In the genomic region with DNA sequence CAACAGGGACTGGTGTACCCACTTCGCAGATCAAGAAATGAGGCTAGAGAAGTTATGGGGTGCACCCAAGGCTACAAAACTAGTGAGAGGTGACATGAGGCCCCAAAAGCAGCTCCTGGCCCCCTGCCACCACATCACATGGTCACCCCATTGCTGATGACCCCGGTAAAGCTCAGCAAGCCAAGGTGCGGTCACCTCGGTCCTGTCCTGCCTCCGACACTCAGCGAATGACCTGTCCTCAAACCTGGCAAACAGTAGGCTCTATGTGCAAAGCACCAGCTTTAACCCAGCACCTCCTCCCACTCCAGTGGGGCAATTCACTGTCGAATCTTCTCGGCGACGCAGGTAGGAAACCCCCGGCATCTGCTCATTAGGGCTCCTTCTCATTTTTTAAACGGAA, we compare ENCODE assay signal across 18 cellular contexts.
DNase-seq lines count a peak whose midpoint lies in the region; ATAC-seq and TF ChIP-seq lines count a peak whose summit lies in the region.
"Had no signal": no experiment of that assay in that cellular context is flagged by ENCODE, and none has a peak within 500 bp of the region (broad histone marks: within the 10 kb centered on the region; RNA-seq: fewer than 3 reads in every experiment).

No MANE protein-coding gene starts in this region.

- intact Hi-C loops in testis (cut with DNase I; ENCODE audit: low total_unique reads), result no loop called here

- no peak overlapping the region for H3K4me3 Mint-ChIP-seq in activated T-helper 17 cell treated with anti-CD3 and anti-CD28 coated beads, Interleukin-2, amount 50 U/mL, for 72 hours
- H3K4me3 Mint-ChIP-seq in endodermal cell (no peak overlapping the region), nephron progenitor cell (no peak overlapping the region)

- peaks cover 4% of the 10 kb centered on the region for H3K27me3 Mint-ChIP-seq in activated T-helper 17 cell treated with anti-CD3 and anti-CD28 coated beads, Interleukin-2, amount 50 U/mL, for 72 hours
- H3K27me3 Mint-ChIP-seq in endodermal cell (ENCODE audit: insufficient read depth) (no peaks in the 10 kb centered on the region), nephron progenitor cell (ENCODE audit: low read depth, poor library complexity) (peaks cover 3% of the 10 kb centered on the region)

- H3K9me3 Mint-ChIP-seq in activated T-helper 17 cell treated with anti-CD3 and anti-CD28 coated beads, Interleukin-2, amount 50 U/mL, for 72 hours, result no peaks in the 10 kb centered on the region
- no peaks in the 10 kb centered on the region for H3K9me3 Mint-ChIP-seq in endodermal cell
- H3K9me3 Mint-ChIP-seq in nephron progenitor cell, result peaks cover 2% of the 10 kb centered on the region
- H3K9me3 Mint-ChIP-seq: activated CD4-positive, alpha-beta T cell treated with anti-CD3 and anti-CD28 coated beads, Interleukin-2, amount 10 ng/mL, durations not matched to agents 24 days and 14 days had no signal

- WGBS in endodermal cell (ENCODE audit: insufficient coverage in 1 of 2, insufficient read length in 1 of 2), 2 experiments, result 94 to 100% methylated on average over 7 to 12 of the region's 12 CpGs
- WGBS in testis, 2 donors, result 71 to 80% methylated on average over 9 to 12 of the region's 12 CpGs

- no peak overlapping the region for H3K9ac ChIP-seq in endodermal cell (ENCODE audit: extremely low read depth, low read length, poor library complexity, severe bottlenecking)

- peak overlapping the region; percentile 87 for H3K27ac ChIP-seq in endodermal cell (ENCODE audit: low read depth, low read length)
- H3K27ac ChIP-seq in testis, result peak overlapping the region; percentile 57 to 86

- H3K27ac Mint-ChIP-seq in activated T-helper 17 cell treated with anti-CD3 and anti-CD28 coated beads, Interleukin-2, amount 50 U/mL, for 72 hours, result peak overlapping the region; percentile 93
- H3K27ac Mint-ChIP-seq in endodermal cell (no peak overlapping the region), nephron progenitor cell (peak overlapping the region; percentile 90)

- no peak for TF ChIP-seq POLR2A in testis (IDR thresholded peaks at IDR 0.05)

- H3K4me1 Mint-ChIP-seq in activated T-helper 17 cell treated with anti-CD3 and anti-CD28 coated beads, Interleukin-2, amount 50 U/mL, for 72 hours, result peaks cover 43% of the 10 kb centered on the region
- H3K4me1 Mint-ChIP-seq in endodermal cell, result peaks cover 29% of the 10 kb centered on the region
- H3K4me1 Mint-ChIP-seq in nephron progenitor cell, result peaks cover 76% of the 10 kb centered on the region

- TF ChIP-seq CTCF in endodermal cell (conservative IDR thresholded peaks at IDR 0.05) (no peak), nephron progenitor cell (IDR thresholded peaks at IDR 0.05) (no peak), testis (IDR thresholded peaks at IDR 0.05) (no peak)

- H3K4me3 ChIP-seq in endodermal cell (ENCODE audit: low read length) (no peak overlapping the region), testis (no peak overlapping the region)

- no peaks in the 10 kb centered on the region for H3K9me3 ChIP-seq in endodermal cell (ENCODE audit: control insufficient read depth, low read length)
- no peaks in the 10 kb centered on the region for H3K9me3 ChIP-seq in testis
- H3K9me3 ChIP-seq: Caco-2 had no signal

- ATAC-seq in activated T-helper 17 cell treated with anti-CD3 and anti-CD28 coated beads, Interleukin-2, amount 50 U/mL, for 72 hours (replicated peaks), result no peak
- ATAC-seq in HG03354 (IDR thresholded peaks at IDR 0.05; ENCODE audit: poor library complexity, severe bottlenecking, unreplicated experiment) (no peak), HG03045 (IDR thresholded peaks at IDR 0.05; ENCODE audit: unreplicated experiment) (no peak)

- H3K27me3 ChIP-seq in endodermal cell (ENCODE audit: control insufficient read depth, insufficient read depth, low read length, poor library complexity, severe bottlenecking), result no peaks in the 10 kb centered on the region
- H3K27me3 ChIP-seq in testis, result no peaks in the 10 kb centered on the region

- H3K36me3 ChIP-seq in endodermal cell (ENCODE audit: control insufficient read depth, insufficient read depth, low read length), result no peaks in the 10 kb centered on the region
- H3K36me3 ChIP-seq in testis (ENCODE audit: low read depth, missing control alignments), result no peaks in the 10 kb centered on the region

- no peak for DNase-seq in endodermal cell
- DNase-seq in nephron progenitor cell, result no peak
- peak; percentile 22 for DNase-seq in testis
- DNase-seq in NCI-H82 treated with DMSO at 0.1 percent for 48 hours (lab: John Stamatoyannopoulos, UW; ENCODE audit: unreplicated experiment), result no peak
- DNase-seq: activated CD4-positive, alpha-beta T cell treated with anti-CD3 and anti-CD28 coated beads, Interleukin-2, amount 10 ng/mL, durations not matched to agents 24 days and 14 days; activated CD8-positive, alpha-beta memory T cell treated with anti-CD3 and anti-CD28 coated beads, Interleukin-2, amount 50 U/mL, for 48 hours; activated gamma-delta T cell; Caco-2; central memory CD4-positive, alpha-beta T cell; erythroblast; KBM-7; NCI-H2081; NCI-H510A; SHP77; stimulated activated CD4-positive, alpha-beta T cell treated with anti-CD3 and anti-CD28 coated beads, Interleukin-4, amount 100 ng/mL, for 4 hours had no signal

- no peaks in the 10 kb centered on the region for H3K36me3 Mint-ChIP-seq in activated T-helper 17 cell treated with anti-CD3 and anti-CD28 coated beads, Interleukin-2, amount 50 U/mL, for 72 hours (ENCODE audit: low read depth)
- H3K36me3 Mint-ChIP-seq in endodermal cell (ENCODE audit: low read depth), result no peaks in the 10 kb centered on the region
- H3K36me3 Mint-ChIP-seq in nephron progenitor cell (ENCODE audit: low read depth), result no peaks in the 10 kb centered on the region

- peaks cover 9% of the 10 kb centered on the region for H3K4me1 ChIP-seq in endodermal cell (ENCODE audit: control insufficient read depth, insufficient read depth, low read length)
- H3K4me1 ChIP-seq in testis, result peaks cover 14% of the 10 kb centered on the region
